19 cellular contexts compared by ENCODE assay signal in genomic region chr2:212677466-212677865, GRCh38.
DNase-seq lines count a peak whose midpoint lies in the region; ATAC-seq, FAIRE-seq and TF ChIP-seq lines count a peak whose summit lies in the region.
"Had no signal": no experiment of that assay in that cellular context is flagged by ENCODE, and none has a peak within 500 bp of the region (broad histone marks: within the 10 kb centered on the region; RNA-seq: fewer than 3 reads in every experiment).

No MANE protein-coding gene starts in this region.

- no peak overlapping the region for H3K4ac ChIP-seq in H1 (replicated peaks; ENCODE audit: insufficient read length, low read depth, low read length)
- no peak overlapping the region for H3K4ac ChIP-seq in mesendoderm (ENCODE audit: low read depth, low read length)

- H3K9me3 Mint-ChIP-seq in activated T-cell treated with anti-CD3 and anti-CD28 coated beads, Interleukin-2, amount 50 U/mL, for 72 hours = no peaks in the 10 kb centered on the region
- H3K9me3 Mint-ChIP-seq: HFFc6 had no signal

- H3K27ac ChIP-seq in A673 (ENCODE audit: low read depth, low read length, poor library complexity, severe bottlenecking) = no peak overlapping the region
- H3K27ac ChIP-seq in DND-41 (ENCODE audit: low read length) = no peak overlapping the region
- H3K27ac ChIP-seq in H1 (ENCODE audit: low read depth, low read length) = no peak overlapping the region
- no peak overlapping the region for H3K27ac ChIP-seq in mesendoderm (ENCODE audit: low read depth, low read length)
- H3K27ac ChIP-seq: A549, Peyer's patch had no signal

- H3K23me2 ChIP-seq in H1 (ENCODE audit: low read depth, low read length) = no peaks in the 10 kb centered on the region

- H2AFZ ChIP-seq in DND-41 (ENCODE audit: low read depth, low read length) (no peak overlapping the region), H1 (ENCODE audit: low read length) (peak overlapping the region; percentile 67; the same call in 1 of the 2 replicates)

- no peaks in the 10 kb centered on the region for H3K4me1 Mint-ChIP-seq in activated T-cell treated with anti-CD3 and anti-CD28 coated beads, Interleukin-2, amount 50 U/mL, for 72 hours (ENCODE audit: low read depth)
- H3K4me1 Mint-ChIP-seq: CD4-positive, alpha-beta memory T cell had no signal

- H3K56ac ChIP-seq in H1 (replicated peaks; ENCODE audit: insufficient read length, low read depth, low read length) (no peak overlapping the region), mesendoderm (ENCODE audit: low read length) (no peak overlapping the region)

- no peaks in the 10 kb centered on the region for H3K27me3 ChIP-seq in A673 (replicated peaks; ENCODE audit: insufficient read depth, low read depth, low read length, poor library complexity)
- H3K27me3 ChIP-seq in DND-41 (ENCODE audit: insufficient read depth, low read length, poor library complexity) = no peaks in the 10 kb centered on the region
- no peaks in the 10 kb centered on the region for H3K27me3 ChIP-seq in H1 (replicated peaks in 1 of 4; ENCODE audit: control insufficient read depth in 3 of 4, extremely low read depth in 1 of 4, insufficient read depth in 3 of 4, low read length in 3 of 4)
- H3K27me3 ChIP-seq in mesendoderm (ENCODE audit: insufficient read depth, low read length, poor library complexity) = no peaks in the 10 kb centered on the region
- H3K27me3 ChIP-seq: Peyer's patch had no signal

- H3K79me2 ChIP-seq in DND-41 (ENCODE audit: insufficient read depth, low read length) (no peaks in the 10 kb centered on the region), H1 (ENCODE audit: control insufficient read depth in 1 of 2, insufficient read depth in 2 of 2, low read length in 2 of 2) (no peaks in the 10 kb centered on the region), mesendoderm (ENCODE audit: control insufficient read depth, insufficient read depth, low read length) (no peaks in the 10 kb centered on the region)

- no peaks in the 10 kb centered on the region for H3K36me3 ChIP-seq in A673 (ENCODE audit: insufficient read depth, low read length, poor library complexity, severe bottlenecking)
- H3K36me3 ChIP-seq in DND-41 (ENCODE audit: insufficient read depth, low read length) = no peaks in the 10 kb centered on the region
- H3K36me3 ChIP-seq in H1 (ENCODE audit: control insufficient read depth in 2 of 4, insufficient read depth in 4 of 4, low read length in 3 of 4) = no peaks in the 10 kb centered on the region
- no peaks in the 10 kb centered on the region for H3K36me3 ChIP-seq in mesendoderm (ENCODE audit: control insufficient read depth, insufficient read depth, low read length)
- H3K36me3 ChIP-seq: Peyer's patch had no signal

- TF ChIP-seq CTCF in A673 (conservative IDR thresholded peaks at IDR 0.05; ENCODE audit: low read depth, low read length) (no peak), DND-41 (IDR thresholded peaks at IDR 0.05; ENCODE audit: borderline replicate concordance, extremely low read depth, low read length, poor library complexity, severe bottlenecking) (no peak), H1 (IDR thresholded peaks at IDR 0.05; ENCODE audit: control extremely low read depth in 1 of 3, insufficient read depth in 1 of 3, low read depth in 1 of 3, low read length in 3 of 3) (no peak)

- H2BK20ac ChIP-seq in H1 (ENCODE audit: low read length) = no peak overlapping the region

- DNase-seq in A673 (ENCODE audit: low spot score) = peak; percentile 45
- DNase-seq in DND-41 = no peak
- no peak for DNase-seq in H1 (ENCODE audit: low read depth in 1 of 2, low spot score in 2 of 2)
- DNase-seq in mesendoderm = peak; percentile 61
- no peak for DNase-seq in NCI-H524 treated with DMSO at 0.1 percent for 48 hours (lab: John Stamatoyannopoulos, UW)
- DNase-seq in activated T-cell treated with anti-CD3 and anti-CD28 coated beads, Interleukin-2, amount 50 U/mL, for 72 hours = no peak
- DNase-seq: CD4-positive, alpha-beta memory T cell; DMS153; GF-D8; HFFc6; Karpas-422; NCI-H1417; NCI-H1694 treated with DMSO at 0.1 percent for 48 hours; NCI-H2081 treated with DMSO at 0.1 percent for 48 hours; NCI-H526; Peyer's patch had no signal

- H3K27me3 Mint-ChIP-seq in activated T-cell treated with anti-CD3 and anti-CD28 coated beads, Interleukin-2, amount 50 U/mL, for 72 hours (ENCODE audit: low read depth) = peaks cover 11% of the 10 kb centered on the region

- H2BK12ac ChIP-seq in H1 (ENCODE audit: low read depth, low read length) = no peak overlapping the region

- H2BK15ac ChIP-seq in H1 (ENCODE audit: low read length) (no peak overlapping the region), mesendoderm (replicated peaks; ENCODE audit: low read depth) (no peak overlapping the region)

- no peak overlapping the region for H3K18ac ChIP-seq in H1 (ENCODE audit: extremely low read depth, low read length)
- no peak overlapping the region for H3K18ac ChIP-seq in mesendoderm (ENCODE audit: low read length)

- intact Hi-C loops in A673 (cut with micrococcal nuclease; ENCODE audit: unreplicated experiment) = no loop called here

- no peaks in the 10 kb centered on the region for H3K36me3 Mint-ChIP-seq in activated T-cell treated with anti-CD3 and anti-CD28 coated beads, Interleukin-2, amount 50 U/mL, for 72 hours (ENCODE audit: insufficient read depth in 2 of 2)
- H3K36me3 Mint-ChIP-seq: CD4-positive, alpha-beta memory T cell had no signal

- no peak overlapping the region for H3K14ac ChIP-seq in H1 (ENCODE audit: insufficient read length)

- POLR2A ChIA-PET in A673 (lab: Charles Lee; ENCODE audit: low non-redundant PET) = no interaction called here
- POLR2A ChIA-PET in H1 (lab: Charles Lee; ENCODE audit: partially characterized antibody) = no interaction called here

- WGBS in H1 (ENCODE audit: extremely low coverage in 1 of 2, insufficient coverage in 1 of 2, insufficient read length in 1 of 2, insufficient replicate concordance in 2 of 2, low coverage in 1 of 2, low lambda C conversion rate in 2 of 2, missing lambda C conversion rate in 1 of 2), 2 experiments = 17% methylated on average over 1 of the region's 1 CpG; no CpG with 5 or more reads in 1 of the 2 experiments
- no CpG with 5 or more reads among the region's 1 CpG for WGBS in mesendoderm (ENCODE audit: extremely low coverage, insufficient coverage, low lambda C conversion rate)

- no peak overlapping the region for H4K91ac ChIP-seq in H1 (replicated peaks; ENCODE audit: insufficient read length, low read length)

- H3K4me2 ChIP-seq in DND-41 (ENCODE audit: insufficient read depth, low read length) (no peak overlapping the region), H1 (ENCODE audit: insufficient read depth in 1 of 2, low read depth in 2 of 2, low read length in 2 of 2) (no peak overlapping the region), mesendoderm (ENCODE audit: low read length) (no peak overlapping the region)
- H3K4me2 ChIP-seq: A549 had no signal

- CTCF ChIA-PET in A673 (lab: Charles Lee) = no interaction called here
- CTCF ChIA-PET in H1 (lab: Charles Lee; ENCODE audit: partially characterized antibody) = no interaction called here

- TF ChIP-seq EP300 in H1 (IDR thresholded peaks at IDR 0.05; ENCODE audit: borderline replicate concordance in 1 of 2, low read depth in 2 of 2, low read length in 2 of 2) = no peak

- TF ChIP-seq POLR2A in H1 (IDR thresholded peaks at IDR 0.05; ENCODE audit: control extremely low read depth in 1 of 2, low read depth in 2 of 2, low read length in 2 of 2) = no peak

- H3K4me1 ChIP-seq in A673 (ENCODE audit: insufficient read depth, low read length, poor library complexity, severe bottlenecking) (no peaks in the 10 kb centered on the region), DND-41 (ENCODE audit: insufficient read depth, low read length) (no peaks in the 10 kb centered on the region), H1 (replicated peaks in 1 of 4; ENCODE audit: control insufficient read depth in 3 of 4, insufficient read depth in 4 of 4, low read length in 3 of 4) (peaks cover 0 to 1% (median 0%) of the 10 kb centered on the region in 4 experiments; a peak in 1 of 7 replicates), mesendoderm (ENCODE audit: control insufficient read depth, low read depth, low read length) (no peaks in the 10 kb centered on the region)
- H3K4me1 ChIP-seq: A549, Peyer's patch had no signal

- BruUV-seq in A673 (replicated peaks; lab: Mats Ljungman, UMichigan) = no TSS peak

- H2AK5ac ChIP-seq in H1 (ENCODE audit: low read depth, low read length) (no peak overlapping the region), mesendoderm (ENCODE audit: low read length) (no peak overlapping the region)

- H3K79me1 ChIP-seq in H1 (ENCODE audit: low read depth, low read length) (no peaks in the 10 kb centered on the region), mesendoderm (ENCODE audit: low read length) (no peaks in the 10 kb centered on the region)

- H3K9me3 ChIP-seq in A673 (ENCODE audit: low read depth, low read length, poor library complexity, severe bottlenecking) = no peaks in the 10 kb centered on the region
- H3K9me3 ChIP-seq in DND-41 (ENCODE audit: insufficient read depth, low read length, severe bottlenecking) = no peaks in the 10 kb centered on the region
- H3K9me3 ChIP-seq in H1 (ENCODE audit: insufficient read depth in 2 of 2, low read depth in 1 of 2, low read length in 1 of 2) = no peaks in the 10 kb centered on the region
- H3K9me3 ChIP-seq: A549, Peyer's patch had no signal

- no peaks in the 10 kb centered on the region for H4K20me1 ChIP-seq in DND-41 (ENCODE audit: insufficient read depth, low read length)
- H4K20me1 ChIP-seq in H1 (replicated peaks in 1 of 2; ENCODE audit: control insufficient read depth in 1 of 2, insufficient read depth in 2 of 2, low read length in 2 of 2) = no peaks in the 10 kb centered on the region

- peak; percentile 42; the same call in 1 of the 3 replicates for ATAC-seq in DND-41 (ENCODE audit: insufficient read depth, low read depth)
- no peak for ATAC-seq in GM18520 (IDR thresholded peaks at IDR 0.05; ENCODE audit: unreplicated experiment)
- no peak for ATAC-seq in activated T-cell treated with anti-CD3 and anti-CD28 coated beads, Interleukin-2, amount 50 U/mL, for 72 hours (replicated peaks in 1 of 2)
- ATAC-seq: A549 had no signal

- no peak overlapping the region for H3K4me3 Mint-ChIP-seq in activated T-cell treated with anti-CD3 and anti-CD28 coated beads, Interleukin-2, amount 50 U/mL, for 72 hours
- H3K4me3 Mint-ChIP-seq: CD4-positive, alpha-beta memory T cell; HFFc6 had no signal

- FAIRE-seq in H1 (lab: Jason Lieb, UNC) = no peak
- FAIRE-seq: A549, H54 had no signal

- TF ChIP-seq RAD21 in H1 (IDR thresholded peaks at IDR 0.05 in 1 of 2, conservative IDR thresholded peaks at IDR 0.05 in 1 of 2; ENCODE audit: low read depth in 2 of 2, low read length in 2 of 2) = no peak

- H3K4me3 ChIP-seq in A673 (ENCODE audit: low read depth, low read length, poor library complexity, severe bottlenecking) = no peak overlapping the region
- H3K4me3 ChIP-seq in DND-41 (ENCODE audit: low read depth in 1 of 2, low read length in 2 of 2) = no peak overlapping the region
- H3K4me3 ChIP-seq in H1 (ENCODE audit: extremely low read depth in 1 of 4, insufficient read depth in 2 of 4, low read depth in 3 of 4, low read length in 4 of 4) = no peak overlapping the region
- no peak overlapping the region for H3K4me3 ChIP-seq in mesendoderm (ENCODE audit: low read length)
- H3K4me3 ChIP-seq: A549, Peyer's patch had no signal

- H2BK120ac ChIP-seq in H1 (replicated peaks; ENCODE audit: low read depth, low read length) = no peak overlapping the region
- no peak overlapping the region for H2BK120ac ChIP-seq in mesendoderm (ENCODE audit: low read depth, low read length)

- H3K27ac Mint-ChIP-seq in activated T-cell treated with anti-CD3 and anti-CD28 coated beads, Interleukin-2, amount 50 U/mL, for 72 hours = no peak overlapping the region
- H3K27ac Mint-ChIP-seq: HFFc6 had no signal

- no peak overlapping the region for H4K5ac ChIP-seq in H1 (ENCODE audit: insufficient read length, low read depth, low read length)
- no peak overlapping the region for H4K5ac ChIP-seq in mesendoderm (ENCODE audit: low read length)

- H3K23ac ChIP-seq in H1 (ENCODE audit: insufficient read length) (no peak overlapping the region), mesendoderm (ENCODE audit: low read length) (no peak overlapping the region)

- H2BK5ac ChIP-seq in H1 (ENCODE audit: low read depth, low read length) (no peak overlapping the region), mesendoderm (ENCODE audit: low read length) (no peak overlapping the region)

- H3K9ac ChIP-seq in DND-41 (ENCODE audit: low read depth, low read length) (no peak overlapping the region), H1 (replicated peaks in 1 of 4; ENCODE audit: extremely low read depth in 1 of 4, low read depth in 3 of 4, low read length in 3 of 4) (no peak overlapping the region), mesendoderm (ENCODE audit: low read length) (no peak overlapping the region)

- H4K8ac ChIP-seq in H1 (ENCODE audit: extremely low read depth, insufficient read depth, low read length) (peak overlapping the region; percentile 57; the same call in 1 of the 2 replicates), mesendoderm (ENCODE audit: low read depth, low read length) (no peak overlapping the region)

Comparison
In these comparisons a context has a peak if more than half of its experiments do, and no peak if none do; other contexts are left out.
1. DNase-seq: peak in A673 (single experiment) and mesendoderm (single experiment); none in DND-41 (single experiment), H1 (0 of 2), NCI-H524 treated with DMSO at 0.1 percent for 48 hours (single experiment) and activated T-cell treated with anti-CD3 and anti-CD28 coated beads, Interleukin-2, amount 50 U/mL, for 72 hours (0 of 2).